ENCODE assay signal across 2 cellular contexts in genomic region chr6:31037692-31038091, GRCh38.
TF ChIP-seq lines count a peak whose summit lies in the region.

No MANE protein-coding gene starts in this region.

TF ChIP-seq in H1, 55 proteins besides CTCF, POLR2A, EP300 and RAD21:
- no peak for TF ChIP-seq CBX5 (IDR thresholded peaks at IDR 0.05; ENCODE audit: low read depth, low read length)
- TF ChIP-seq, protein P1, sequence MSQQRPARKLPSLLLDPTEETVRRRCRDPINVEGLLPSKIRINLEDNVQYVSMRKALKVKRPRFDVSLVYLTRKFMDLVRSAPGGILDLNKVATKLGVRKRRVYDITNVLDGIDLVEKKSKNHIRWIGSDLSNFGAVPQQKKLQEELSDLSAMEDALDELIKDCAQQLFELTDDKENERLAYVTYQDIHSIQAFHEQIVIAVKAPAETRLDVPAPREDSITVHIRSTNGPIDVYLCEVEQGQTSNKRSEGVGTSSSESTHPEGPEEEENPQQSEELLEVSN (IDR thresholded peaks at IDR 0.05) = no peak
- no peak for TF ChIP-seq GABPA (IDR thresholded peaks at IDR 0.05; ENCODE audit: borderline replicate concordance, insufficient read depth, low read length)

TF ChIP-seq in GM23338, 12 proteins besides CTCF, POLR2A, EP300 and RAD21:
- no peak for TF ChIP-seq JUNB (IDR thresholded peaks at IDR 0.05; ENCODE audit: unreplicated experiment)
- no peak for TF ChIP-seq REST (IDR thresholded peaks at IDR 0.05; ENCODE audit: unreplicated experiment)
- no peak for TF ChIP-seq EZH2phosphoT487 (IDR thresholded peaks at IDR 0.05; ENCODE audit: unreplicated experiment)
